Comparison of ENCODE assay signal across 8 cellular contexts in the genomic region with DNA sequence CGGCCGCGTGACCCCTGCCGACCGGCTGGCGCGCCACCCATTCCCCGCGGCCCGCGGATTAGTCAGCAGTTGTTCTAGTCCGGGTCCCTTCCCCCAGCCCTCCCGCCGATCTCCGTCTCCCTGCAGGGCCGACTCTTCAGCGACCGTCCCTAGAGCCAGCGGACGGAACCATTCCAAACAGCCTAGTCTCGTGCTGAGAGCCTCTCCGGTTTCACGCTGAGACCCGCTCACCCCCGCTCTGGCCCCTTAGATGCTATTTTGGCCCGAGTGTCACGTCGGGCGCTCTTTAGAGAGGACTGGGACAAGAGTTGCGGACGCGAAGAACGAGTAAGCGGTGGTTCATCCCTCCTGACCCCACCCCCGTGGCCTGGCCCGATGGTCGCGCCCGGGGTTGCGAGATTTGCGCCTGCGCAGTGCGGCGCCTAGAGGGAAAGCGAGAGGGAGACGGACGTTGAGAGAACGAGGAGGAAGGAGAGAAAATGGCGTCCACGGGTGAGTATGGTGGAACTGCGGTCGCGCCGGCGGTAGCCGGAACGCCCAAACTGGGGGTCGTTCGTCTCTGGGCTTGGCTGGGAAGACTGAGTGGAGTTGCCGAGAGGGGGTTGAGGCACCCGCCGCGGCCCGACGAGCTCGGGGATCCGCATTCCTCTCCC. TPM values are rescaled to one million over a fixed set of nuclear protein-coding genes. Genes with fewer than 3 reads are reported as not detected.
A peak's percentile ranks its signal among the peaks of the same experiment; 100 is the strongest.
DNase-seq lines count a peak whose midpoint lies in the region; ATAC-seq and TF ChIP-seq lines count a peak whose summit lies in the region.

A gene with protein sequence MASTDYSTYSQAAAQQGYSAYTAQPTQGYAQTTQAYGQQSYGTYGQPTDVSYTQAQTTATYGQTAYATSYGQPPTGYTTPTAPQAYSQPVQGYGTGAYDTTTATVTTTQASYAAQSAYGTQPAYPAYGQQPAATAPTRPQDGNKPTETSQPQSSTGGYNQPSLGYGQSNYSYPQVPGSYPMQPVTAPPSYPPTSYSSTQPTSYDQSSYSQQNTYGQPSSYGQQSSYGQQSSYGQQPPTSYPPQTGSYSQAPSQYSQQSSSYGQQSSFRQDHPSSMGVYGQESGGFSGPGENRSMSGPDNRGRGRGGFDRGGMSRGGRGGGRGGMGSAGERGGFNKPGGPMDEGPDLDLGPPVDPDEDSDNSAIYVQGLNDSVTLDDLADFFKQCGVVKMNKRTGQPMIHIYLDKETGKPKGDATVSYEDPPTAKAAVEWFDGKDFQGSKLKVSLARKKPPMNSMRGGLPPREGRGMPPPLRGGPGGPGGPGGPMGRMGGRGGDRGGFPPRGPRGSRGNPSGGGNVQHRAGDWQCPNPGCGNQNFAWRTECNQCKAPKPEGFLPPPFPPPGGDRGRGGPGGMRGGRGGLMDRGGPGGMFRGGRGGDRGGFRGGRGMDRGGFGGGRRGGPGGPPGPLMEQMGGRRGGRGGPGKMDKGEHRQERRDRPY (plus strand): TSS at position 411 of the 653 bp plus-strand sequence. CDS start 69 bp downstream, at position 480.
TSS of gene RHBDD3 (minus strand) at position 124 of the 653 bp plus-strand sequence. CDS start 2,355 bp downstream, outside the sequence.

- H3K9me3 ChIP-seq in cardiac muscle cell (ENCODE audit: low read depth) (no peaks in the 10 kb centered on the region), parathyroid adenoma (ENCODE audit: control insufficient read depth, low read length) (no peaks in the 10 kb centered on the region), tibial artery (no peaks in the 10 kb centered on the region)

- H3K27ac Mint-ChIP-seq in activated naive CD8-positive, alpha-beta T cell treated with anti-CD3 and anti-CD28 coated beads, Interleukin-2, amount 50 U/mL, for 24 hours = peak within 1 kb of the TSS; percentile 100

- intact Hi-C loops in tibial artery (cut with DNase I; ENCODE audit: low total_unique reads) = loop anchor here (5.0 to 10.0 kb wide), 2 partner anchors 39 to 383 kb away; partner anchors contain the start of genes GAS2L1 and ZNRF3

- peaks cover 49% of the 10 kb centered on the region for H3K4me1 Mint-ChIP-seq in activated naive CD8-positive, alpha-beta T cell treated with anti-CD3 and anti-CD28 coated beads, Interleukin-2, amount 50 U/mL, for 24 hours

- H2AFZ ChIP-seq in parathyroid adenoma = peak within 1 kb of the TSS; percentile 92

- H3K79me2 ChIP-seq in parathyroid adenoma = peaks cover 27% of the 10 kb centered on the region

- H3K4me3 Mint-ChIP-seq in activated naive CD8-positive, alpha-beta T cell treated with anti-CD3 and anti-CD28 coated beads, Interleukin-2, amount 50 U/mL, for 24 hours = peak within 1 kb of the TSS; percentile 100

- H3K9ac ChIP-seq in parathyroid adenoma = peak within 1 kb of the TSS; percentile 92

- H3K36me3 ChIP-seq in cardiac muscle cell (peaks cover 15% of the 10 kb centered on the region), parathyroid adenoma (ENCODE audit: control insufficient read depth, insufficient read depth, low read length) (no peaks in the 10 kb centered on the region), tibial artery (peaks cover 9 to 24% (median 10%) of the 10 kb centered on the region in 3 donors)

- DNase-seq in NCI-H1436 (lab: John Stamatoyannopoulos, UW) (peak; percentile 90), SW480 (ENCODE audit: low spot score) (peak; percentile 94), cardiac muscle cell (ENCODE audit: low read depth in 1 of 2, low spot score in 1 of 2) (peak; percentile 96 to 99), tibial artery (peak; percentile 95 to 98)
- peak; percentile 98 for DNase-seq in activated naive CD8-positive, alpha-beta T cell treated with anti-CD3 and anti-CD28 coated beads, Interleukin-2, amount 50 U/mL, for 24 hours

- H3K4me1 ChIP-seq in cardiac muscle cell (ENCODE audit: low read depth) (peaks cover 25% of the 10 kb centered on the region), parathyroid adenoma (peaks cover 7% of the 10 kb centered on the region), tibial artery (peaks cover 0 to 50% (median 32%) of the 10 kb centered on the region in 4 donors)

- H3K27me3 ChIP-seq in cardiac muscle cell (no peaks in the 10 kb centered on the region), parathyroid adenoma (ENCODE audit: control insufficient read depth, insufficient read depth, low read length) (no peaks in the 10 kb centered on the region), tibial artery (no peaks in the 10 kb centered on the region)

- TF ChIP-seq CTCF in GM12875 (IDR thresholded peaks at IDR 0.05; ENCODE audit: borderline replicate concordance, insufficient read depth, low read depth, low read length) (no peak), cardiac muscle cell (IDR thresholded peaks at IDR 0.05; ENCODE audit: low read depth, low read length) (no peak), parathyroid adenoma (IDR thresholded peaks at IDR 0.05) (peak; percentile 5), tibial artery (IDR thresholded peaks at IDR 0.05) (no peak)

- peak within 1 kb of the TSS; percentile 92 for H3K4me3 ChIP-seq in GM12875 (ENCODE audit: low read depth, low read length)
- peak within 1 kb of the TSS; percentile 71 for H3K4me3 ChIP-seq in cardiac muscle cell
- H3K4me3 ChIP-seq in parathyroid adenoma (ENCODE audit: low read depth, low read length) = peak within 1 kb of the TSS; percentile 94
- H3K4me3 ChIP-seq in tibial artery = peak within 1 kb of the TSS; percentile 90 to 95

- H3K27ac ChIP-seq in cardiac muscle cell (peak within 1 kb of the TSS; percentile 100), parathyroid adenoma (peak within 1 kb of the TSS; percentile 99), tibial artery (peak within 1 kb of the TSS; percentile 98 to 99)

- H3K27me3 Mint-ChIP-seq in activated naive CD8-positive, alpha-beta T cell treated with anti-CD3 and anti-CD28 coated beads, Interleukin-2, amount 50 U/mL, for 24 hours = peaks cover 3% of the 10 kb centered on the region

- H3K4me2 ChIP-seq in parathyroid adenoma (ENCODE audit: low read length) = peak within 1 kb of the TSS; percentile 92

- ATAC-seq in HG02798 (IDR thresholded peaks at IDR 0.05; ENCODE audit: poor library complexity, unreplicated experiment) = peak; percentile 83
- peak; percentile 86 for ATAC-seq in activated naive CD8-positive, alpha-beta T cell treated with anti-CD3 and anti-CD28 coated beads, Interleukin-2, amount 50 U/mL, for 24 hours

- peaks cover 57% of the 10 kb centered on the region for H3K36me3 Mint-ChIP-seq in activated naive CD8-positive, alpha-beta T cell treated with anti-CD3 and anti-CD28 coated beads, Interleukin-2, amount 50 U/mL, for 24 hours (ENCODE audit: low read depth)

- no peaks in the 10 kb centered on the region for H3K9me3 Mint-ChIP-seq in activated naive CD8-positive, alpha-beta T cell treated with anti-CD3 and anti-CD28 coated beads, Interleukin-2, amount 50 U/mL, for 24 hours

RNA-seq across cellular contexts. Expression of the first gene that starts in this region (rescaled TPM):
- 233 and 266 TPM in 2 replicates for total RNA-seq in cardiac muscle cell
- polyA plus RNA-seq in cardiac muscle cell = 328 and 349 TPM in 2 replicates

RNA-seq across cellular contexts. Expression of gene RHBDD3, which starts in this region (rescaled TPM):
- total RNA-seq in cardiac muscle cell = 88.6 and 102 TPM in 2 replicates
- polyA plus RNA-seq in cardiac muscle cell = 80.4 and 83.7 TPM in 2 replicates

Comparison
In these comparisons a context has a peak if more than half of its experiments do, and no peak if none do; other contexts are left out.
1. Peak in every context shown above with its lines: DNase-seq, ATAC-seq, H3K4me3 ChIP-seq and H3K27ac ChIP-seq.